Comparison of ENCODE assay signal across 8 cellular contexts in the genomic region with DNA sequence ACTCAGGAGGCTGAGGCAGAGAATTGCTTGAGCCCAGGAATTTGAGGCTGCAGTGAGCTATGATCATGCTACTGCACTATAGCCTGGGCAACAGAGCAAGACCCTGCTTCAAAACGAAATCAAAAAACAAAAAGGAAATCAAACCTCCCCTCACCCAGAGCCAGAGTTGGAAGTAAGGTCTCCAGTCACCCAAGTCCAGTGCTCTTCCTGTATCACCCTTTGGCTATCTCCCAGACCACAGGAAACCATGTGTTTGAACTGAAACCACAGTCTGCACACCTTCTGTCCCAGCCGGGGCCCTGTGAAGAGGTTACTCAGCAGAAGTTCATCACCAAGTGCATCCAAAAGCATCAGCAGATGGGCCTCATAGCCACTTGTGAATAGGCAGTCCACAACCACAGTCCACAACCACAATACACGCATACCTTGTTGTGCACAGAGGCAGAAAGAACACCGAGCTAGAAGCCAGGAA. TPM values are rescaled to one million over a fixed set of nuclear protein-coding genes. Genes with fewer than 3 reads are reported as not detected.
DNase-seq lines count a peak whose midpoint lies in the region; ATAC-seq lines count a peak whose summit lies in the region.

No MANE protein-coding gene starts in this region.

- no peak overlapping the region for H3K4me3 ChIP-seq in mesendoderm (ENCODE audit: low read length)

- H2BK5ac ChIP-seq in mesendoderm (ENCODE audit: low read length): no peak overlapping the region

- H3K9ac ChIP-seq in mesendoderm (ENCODE audit: low read length): no peak overlapping the region

- no peak overlapping the region for H4K5ac ChIP-seq in mesendoderm (ENCODE audit: low read length)

- H3K79me1 ChIP-seq in mesendoderm (ENCODE audit: low read length): peaks cover 4% of the 10 kb centered on the region

- H2AK5ac ChIP-seq in mesendoderm (ENCODE audit: low read length): no peak overlapping the region

- no peak overlapping the region for H3K27ac ChIP-seq in mesendoderm (ENCODE audit: low read depth, low read length)

- peaks cover 6% of the 10 kb centered on the region for H3K4me1 ChIP-seq in mesendoderm (ENCODE audit: control insufficient read depth, low read depth, low read length)

- H3K23ac ChIP-seq in mesendoderm (ENCODE audit: low read length): no peak overlapping the region

- peaks cover 44% of the 10 kb centered on the region for H3K36me3 Mint-ChIP-seq in activated naive CD8-positive, alpha-beta T cell treated with anti-CD3 and anti-CD28 coated beads, Interleukin-2, amount 10 ng/mL, durations not matched to agents 7 days and 5 days

- H3K27ac Mint-ChIP-seq in activated naive CD8-positive, alpha-beta T cell treated with anti-CD3 and anti-CD28 coated beads, Interleukin-2, amount 10 ng/mL, durations not matched to agents 7 days and 5 days: peak overlapping the region; percentile 87

- H3K4me1 Mint-ChIP-seq in activated naive CD8-positive, alpha-beta T cell treated with anti-CD3 and anti-CD28 coated beads, Interleukin-2, amount 10 ng/mL, durations not matched to agents 7 days and 5 days: peaks cover 58% of the 10 kb centered on the region

- no peak overlapping the region for H2BK120ac ChIP-seq in mesendoderm (ENCODE audit: low read depth, low read length)

- H3K4me3 Mint-ChIP-seq in activated naive CD8-positive, alpha-beta T cell treated with anti-CD3 and anti-CD28 coated beads, Interleukin-2, amount 10 ng/mL, durations not matched to agents 7 days and 5 days: peak overlapping the region; percentile 75

- H3K4ac ChIP-seq in mesendoderm (ENCODE audit: low read depth, low read length): no peak overlapping the region

- H3K36me3 ChIP-seq in mesendoderm (ENCODE audit: control insufficient read depth, insufficient read depth, low read length): peaks cover 2% of the 10 kb centered on the region

- no peak overlapping the region for H3K56ac ChIP-seq in mesendoderm (ENCODE audit: low read length)

- WGBS in mesendoderm (ENCODE audit: extremely low coverage, insufficient coverage, low lambda C conversion rate): no CpG with 5 or more reads among the region's 4 CpGs

- POLR2A ChIA-PET in activated naive CD8-positive, alpha-beta T cell treated with anti-CD3 and anti-CD28 coated beads, Interleukin-2, amount 10 ng/mL, durations not matched to agents 7 days and 5 days (lab: Charles Lee): interaction anchor here (0.6 to 8.7 kb wide), 5 partner anchors 8 to 82 kb away, joined by 3 to 132 read pairs (median 8); no protein-coding TSS in a partner anchor

- no peak overlapping the region for H3K18ac ChIP-seq in mesendoderm (ENCODE audit: low read length)

- no peak overlapping the region for H4K8ac ChIP-seq in mesendoderm (ENCODE audit: low read depth, low read length)

- no peak for ATAC-seq in activated naive CD8-positive, alpha-beta T cell treated with anti-CD3 and anti-CD28 coated beads, Interleukin-2, amount 10 ng/mL, durations not matched to agents 7 days and 5 days (ENCODE audit: low read depth)

- no peak overlapping the region for H2BK15ac ChIP-seq in mesendoderm (replicated peaks; ENCODE audit: low read depth)

- H3K79me2 ChIP-seq in mesendoderm (ENCODE audit: control insufficient read depth, insufficient read depth, low read length): peaks cover 87% of the 10 kb centered on the region

- H3K27me3 Mint-ChIP-seq in activated naive CD8-positive, alpha-beta T cell treated with anti-CD3 and anti-CD28 coated beads, Interleukin-2, amount 10 ng/mL, durations not matched to agents 7 days and 5 days: no peaks in the 10 kb centered on the region

- H3K4me2 ChIP-seq in mesendoderm (ENCODE audit: low read length): no peak overlapping the region

- no peaks in the 10 kb centered on the region for H3K9me3 Mint-ChIP-seq in activated naive CD8-positive, alpha-beta T cell treated with anti-CD3 and anti-CD28 coated beads, Interleukin-2, amount 10 ng/mL, durations not matched to agents 7 days and 5 days

- DNase-seq in GM03348 (ENCODE audit: low spot score) (peak; percentile 57), M059J (ENCODE audit: low read depth) (peak; percentile 95), lung microvascular endothelial cell (ENCODE audit: low read depth in 2 of 2) (peak; percentile 62 to 88), pons (ENCODE audit: low spot score) (no peak), GM19240 (ENCODE audit: insufficient read length, low spot score) (no peak), NCI-H446 treated with DMSO at 0.1 percent for 48 hours (lab: John Stamatoyannopoulos, UW) (no peak), mesendoderm (no peak)
- peak; percentile 54 for DNase-seq in activated naive CD8-positive, alpha-beta T cell treated with anti-CD3 and anti-CD28 coated beads, Interleukin-2, amount 10 ng/mL, durations not matched to agents 7 days and 5 days

- H3K27me3 ChIP-seq in mesendoderm (ENCODE audit: insufficient read depth, low read length, poor library complexity): no peaks in the 10 kb centered on the region

RNA-seq across cellular contexts. Expression of a gene that starts 4.6 kb away (rescaled TPM):
- total RNA-seq in M059J (2014; rRNA removed; shearing (Covaris generic)): 151 and 320 TPM in 2 replicates
- total RNA-seq in activated naive CD8-positive, alpha-beta T cell treated with anti-CD3 and anti-CD28 coated beads, Interleukin-2, amount 10 ng/mL, durations not matched to agents 7 days and 5 days: 100 to 1,000 TPM; 803 to 821 TPM
- 409 and 410 TPM in 2 replicates for total RNA-seq in lung microvascular endothelial cell
- 110 TPM for polyA plus RNA-seq in mesendoderm (2013, experiment 1 of 2)
- polyA plus RNA-seq in mesendoderm (2013, experiment 2 of 2): 111 TPM

Comparison
In these comparisons a context has a peak if more than half of its experiments do, and no peak if none do; other contexts are left out.
1. DNase-seq: peak in GM03348 (single experiment), M059J (single experiment), activated naive CD8-positive, alpha-beta T cell treated with anti-CD3 and anti-CD28 coated beads, Interleukin-2, amount 10 ng/mL, durations not matched to agents 7 days and 5 days (single experiment) and lung microvascular endothelial cell (2 of 2); none in pons (single experiment), GM19240 (single experiment), NCI-H446 treated with DMSO at 0.1 percent for 48 hours (single experiment) and mesendoderm (single experiment).